9 cellular contexts compared by ENCODE assay signal in genomic region chr3:5197470-5198312, GRCh38. TPM values are rescaled to one million over a fixed set of nuclear protein-coding genes. Genes with fewer than 3 reads are reported as not detected.
DNase-seq lines count a peak whose midpoint lies in the region; ATAC-seq lines count a peak whose summit lies in the region.
"Had no signal": no experiment of that assay in that cellular context is flagged by ENCODE, and none has a peak within 500 bp of the region (broad histone marks: within the 10 kb centered on the region; RNA-seq: fewer than 3 reads in every experiment).

No MANE protein-coding gene starts in this region.

- H3K27ac Mint-ChIP-seq in CD8-positive, alpha-beta memory T cell: peak overlapping the region; percentile 81 to 99 (median 92)
- peak overlapping the region; percentile 94 for H3K27ac Mint-ChIP-seq in activated CD4-positive, alpha-beta T cell treated with anti-CD3 and anti-CD28 coated beads, Interleukin-2, amount 10 ng/mL, durations not matched to agents 24 days and 14 days

- H3K27ac ChIP-seq in CD8-positive, alpha-beta memory T cell (ENCODE audit: low read depth, low read length): peak overlapping the region; percentile 12
- H3K27ac ChIP-seq in urinary bladder (ENCODE audit: low read depth): peak overlapping the region; percentile 16

- H3K36me3 ChIP-seq in CD8-positive, alpha-beta memory T cell (ENCODE audit: insufficient read depth, low read length): peaks cover 30% of the 10 kb centered on the region
- H3K36me3 ChIP-seq in urinary bladder (ENCODE audit: insufficient read depth): peaks cover 5% of the 10 kb centered on the region

- WGBS in urinary bladder: 92% methylated on average over 8 of the region's 8 CpGs

- ATAC-seq in GM19468 (IDR thresholded peaks at IDR 0.05; ENCODE audit: extremely low read depth, unreplicated experiment): peak; percentile 71
- peak; percentile 78 for ATAC-seq in HG03460 (IDR thresholded peaks at IDR 0.05; ENCODE audit: unreplicated experiment)
- ATAC-seq in left ventricle myocardium superior: peak; percentile 54

- peaks cover 74% of the 10 kb centered on the region for H3K4me1 ChIP-seq in CD8-positive, alpha-beta memory T cell (ENCODE audit: insufficient read depth, low read length)
- no peaks in the 10 kb centered on the region for H3K4me1 ChIP-seq in urinary bladder (ENCODE audit: insufficient read depth)

- POLR2A ChIA-PET in CD8-positive, alpha-beta memory T cell (lab: Charles Lee): interaction anchor here (0.6 to 3.9 kb wide), 3 partner anchors 9 to 175 kb away, joined by 4 to 62 read pairs (median 5); partner anchors contain the start of gene EDEM1

- peaks cover 69 to 88% (median 85%) of the 10 kb centered on the region in 3 donors for H3K4me1 Mint-ChIP-seq in CD8-positive, alpha-beta memory T cell
- H3K4me1 Mint-ChIP-seq in activated CD4-positive, alpha-beta T cell treated with anti-CD3 and anti-CD28 coated beads, Interleukin-2, amount 10 ng/mL, durations not matched to agents 24 days and 14 days: peaks cover 78% of the 10 kb centered on the region

- peak overlapping the region; percentile 53 to 80 (median 77) for H3K4me3 Mint-ChIP-seq in CD8-positive, alpha-beta memory T cell
- peak overlapping the region; percentile 79 for H3K4me3 Mint-ChIP-seq in activated CD4-positive, alpha-beta T cell treated with anti-CD3 and anti-CD28 coated beads, Interleukin-2, amount 10 ng/mL, durations not matched to agents 24 days and 14 days

- H3K36me3 Mint-ChIP-seq in CD8-positive, alpha-beta memory T cell: peaks cover 4 to 64% (median 28%) of the 10 kb centered on the region in 3 donors
- H3K36me3 Mint-ChIP-seq in activated CD4-positive, alpha-beta T cell treated with anti-CD3 and anti-CD28 coated beads, Interleukin-2, amount 10 ng/mL, durations not matched to agents 24 days and 14 days (ENCODE audit: low read depth): peaks cover 78% of the 10 kb centered on the region

- no peaks in the 10 kb centered on the region for H3K27me3 Mint-ChIP-seq in CD8-positive, alpha-beta memory T cell
- H3K27me3 Mint-ChIP-seq in activated CD4-positive, alpha-beta T cell treated with anti-CD3 and anti-CD28 coated beads, Interleukin-2, amount 10 ng/mL, durations not matched to agents 24 days and 14 days: no peaks in the 10 kb centered on the region

- peak overlapping the region; percentile 14 for H3K4me3 ChIP-seq in CD8-positive, alpha-beta memory T cell (ENCODE audit: low read length)
- no peak overlapping the region for H3K4me3 ChIP-seq in urinary bladder (ENCODE audit: low read depth, low read length)
- H3K4me3 ChIP-seq: pancreas had no signal

- H3K9me3 ChIP-seq in CD8-positive, alpha-beta memory T cell (ENCODE audit: low read length): no peaks in the 10 kb centered on the region
- H3K9me3 ChIP-seq: pancreas had no signal

- H3K9me3 Mint-ChIP-seq in CD8-positive, alpha-beta memory T cell: no peaks in the 10 kb centered on the region
- peaks cover 3% of the 10 kb centered on the region for H3K9me3 Mint-ChIP-seq in activated CD4-positive, alpha-beta T cell treated with anti-CD3 and anti-CD28 coated beads, Interleukin-2, amount 10 ng/mL, durations not matched to agents 24 days and 14 days

- CTCF ChIA-PET in CD8-positive, alpha-beta memory T cell (lab: Charles Lee): interaction anchor here (0.6 to 3.8 kb wide), 6 partner anchors 9 to 74 kb away, joined by 3 to 18 read pairs (median 6); partner anchors contain the start of gene ARL8B

- no peaks in the 10 kb centered on the region for H3K27me3 ChIP-seq in CD8-positive, alpha-beta memory T cell (ENCODE audit: insufficient read depth, low read length, poor library complexity, severe bottlenecking)
- H3K27me3 ChIP-seq: pancreas had no signal

- intact Hi-C loops in activated CD4-positive, alpha-beta T cell treated with anti-CD3 and anti-CD28 coated beads, Interleukin-2, amount 10 ng/mL, durations not matched to agents 24 days and 14 days (cut with micrococcal nuclease): loop anchor here (1.0 to 5.0 kb wide), 6 partner anchors 9 to 810 kb away; partner anchors contain the start of gene ARL8B
- intact Hi-C loops in left ventricle myocardium superior (cut with micrococcal nuclease): no loop called here

- peak in 4 of 5 donors; percentile 11 to 65 (median 64) for DNase-seq in CD8-positive, alpha-beta memory T cell
- DNase-seq in activated CD4-positive, alpha-beta T cell treated with anti-CD3 and anti-CD28 coated beads, Interleukin-2, amount 10 ng/mL, durations not matched to agents 24 days and 14 days: peak; percentile 86
- DNase-seq in left ventricle myocardium superior (no peak), putamen (ENCODE audit: low spot score) (no peak), NCI-H226 (no peak)
- DNase-seq: pancreas had no signal

RNA-seq across cellular contexts. Expression of gene EDEM1, which starts 10.2 kb away (rescaled TPM):
- total RNA-seq in CD8-positive, alpha-beta memory T cell: 100 to 1,000 TPM; 120 to 121 TPM
- 39.7 TPM for polyA plus RNA-seq in CD8-positive, alpha-beta memory T cell
- total RNA-seq in activated CD4-positive, alpha-beta T cell treated with anti-CD3 and anti-CD28 coated beads, Interleukin-2, amount 10 ng/mL, durations not matched to agents 24 days and 14 days: 167 and 168 TPM in 2 replicates
- total RNA-seq in left ventricle myocardium superior (6.1 TPM), urinary bladder (15.9 TPM)
- polyA plus RNA-seq in urinary bladder: 13.6 TPM

Comparison
In these comparisons a context has a peak if more than half of its experiments do, and no peak if none do; other contexts are left out.
1. DNase-seq: peak in CD8-positive, alpha-beta memory T cell (4 of 5) and activated CD4-positive, alpha-beta T cell treated with anti-CD3 and anti-CD28 coated beads, Interleukin-2, amount 10 ng/mL, durations not matched to agents 24 days and 14 days (single experiment); none in left ventricle myocardium superior (single experiment), putamen (single experiment) and NCI-H226 (single experiment).
2. Peak in every context shown above with its lines, with median percentiles within 50 percentile points of each other: ATAC-seq.